ENCODE assay signal across 10 cellular contexts in genomic region chr7:151408839-151409554, GRCh38. TPM values are rescaled to one million over a fixed set of nuclear protein-coding genes. Genes with fewer than 3 reads are reported as not detected.
A peak's percentile ranks its signal among the peaks of the same experiment; 100 is the strongest.
DNase-seq lines count a peak whose midpoint lies in the region; ATAC-seq and TF ChIP-seq lines count a peak whose summit lies in the region.
"Had no signal": no experiment of that assay in that cellular context is flagged by ENCODE, and none has a peak within 500 bp of the region (broad histone marks: within the 10 kb centered on the region; RNA-seq: fewer than 3 reads in every experiment).

No MANE protein-coding gene starts in this region.

- intact Hi-C loops in left lung (cut with DNase I), result no loop called here

- TF ChIP-seq CTCF in astrocyte of the cerebellum (IDR thresholded peaks at IDR 0.05; ENCODE audit: low read depth, low read length, missing control alignments) (no peak), left lung (IDR thresholded peaks at IDR 0.05) (no peak), suprapubic skin (IDR thresholded peaks at IDR 0.05) (no peak)

- peak overlapping the region; percentile 57 for H3K4me3 ChIP-seq in astrocyte of the cerebellum (ENCODE audit: low read depth, low read length)
- peak overlapping the region in 1 of 2 donors; percentile 34 for H3K4me3 ChIP-seq in left lung
- H3K4me3 ChIP-seq in suprapubic skin, result peak overlapping the region; percentile 54

- peak overlapping the region in 1 of 2 donors; percentile 55 for H3K27ac ChIP-seq in left lung
- H3K27ac ChIP-seq in suprapubic skin, result peak overlapping the region; percentile 64
- no peak overlapping the region for H3K27ac ChIP-seq in substantia nigra (ENCODE audit: low read depth, low read length, poor library complexity, severe bottlenecking)
- H3K27ac ChIP-seq: KMS-11, neutrophil had no signal

- DNase-seq in NCI-H2029 (lab: John Stamatoyannopoulos, UW) (peak; percentile 47), astrocyte of the cerebellum (ENCODE audit: low read depth) (no peak), left lung (peak in 1 of 2 donors; percentile 76), suprapubic skin (ENCODE audit: low spot score in 2 of 2) (no peak), substantia nigra (lab: John Stamatoyannopoulos, UW) (no peak)

- peaks cover 33 to 82% of the 10 kb centered on the region in 2 donors for H3K27me3 ChIP-seq in left lung
- peaks cover 53% of the 10 kb centered on the region for H3K27me3 ChIP-seq in suprapubic skin

- no peak for TF ChIP-seq POLR2A in suprapubic skin (IDR thresholded peaks at IDR 0.05)

- in situ Hi-C loops in astrocyte of the cerebellum (cut with HindIII; ENCODE audit: low sequenced_read_pairs), result no loop called here

- no peaks in the 10 kb centered on the region for H3K9me3 ChIP-seq in left lung
- H3K9me3 ChIP-seq in suprapubic skin, result no peaks in the 10 kb centered on the region
- H3K9me3 ChIP-seq: neutrophil had no signal

- TF ChIP-seq EP300 in suprapubic skin (IDR thresholded peaks at IDR 0.05), result no peak

- H3K36me3 ChIP-seq in left lung, result no peaks in the 10 kb centered on the region
- no peaks in the 10 kb centered on the region for H3K36me3 ChIP-seq in suprapubic skin
- H3K36me3 ChIP-seq: neutrophil had no signal

- WGBS in suprapubic skin, result 17% methylated on average over 35 of the region's 47 CpGs

- H3K4me1 ChIP-seq in left lung (peaks cover 13 to 30% of the 10 kb centered on the region in 2 donors), suprapubic skin (peaks cover 28% of the 10 kb centered on the region)

- ATAC-seq in GM19351 (IDR thresholded peaks at IDR 0.05; ENCODE audit: unreplicated experiment) (peak; percentile 68), left lung (peak; percentile 24), GM21515 (IDR thresholded peaks at IDR 0.05; ENCODE audit: unreplicated experiment) (no peak), HG03025 (IDR thresholded peaks at IDR 0.05; ENCODE audit: low FRiP score, unreplicated experiment) (no peak)

RNA-seq across cellular contexts. Expression of gene WDR86, which starts 0.8 kb away (rescaled TPM):
- total RNA-seq in left lung, result 1 to 10 TPM in 1 of 2 donors, under 1 TPM in 1; 0.85 to 1.1 TPM
- 1 to 10 TPM in 2 of 4 donors, under 1 TPM in 1, not detected in 1; 0.81 to 2.8 (median 1.4) TPM for total RNA-seq in suprapubic skin

RNA-seq across cellular contexts. Expression of gene CRYGN, which starts 30.9 kb away (rescaled TPM):
- total RNA-seq in left lung (not detected), suprapubic skin (not detected)

Comparison
In these comparisons a context has a peak if more than half of its experiments do, and no peak if none do; other contexts are left out.
1. ATAC-seq: peak in GM19351 (single experiment) and left lung (single experiment); none in GM21515 (single experiment) and HG03025 (single experiment).